Comparison of ENCODE assay signal across 8 cellular contexts in genomic region chr9:133114451-133114885, GRCh38. TPM values are rescaled to one million over a fixed set of nuclear protein-coding genes. Genes with fewer than 3 reads are reported as not detected.
DNase-seq lines count a peak whose midpoint lies in the region; ATAC-seq and TF ChIP-seq lines count a peak whose summit lies in the region.

No MANE protein-coding gene starts in this region.

- H3K27me3 Mint-ChIP-seq in activated CD4-positive, alpha-beta T cell treated with anti-CD3 and anti-CD28 coated beads, Interleukin-2, amount 10 ng/mL, durations not matched to agents 7 days and 5 days: no peaks in the 10 kb centered on the region
- no peaks in the 10 kb centered on the region for H3K27me3 Mint-ChIP-seq in activated T-helper 1 cell treated with anti-CD3 and anti-CD28 coated beads, Interleukin-12 subunit alpha, Interleukin-12 subunit beta, Interleukin-2, Interleukin-4 antibody, amounts not matched to agents 30 ng/mL and 10 ng/mL and 1 ng/mL, durations not matched to agents 14 hours and 24 hours and 36 hours (ENCODE audit: insufficient read depth)

- H3K36me3 ChIP-seq in thoracic aorta: peaks cover 8% of the 10 kb centered on the region

- H3K36me3 Mint-ChIP-seq in activated CD4-positive, alpha-beta T cell treated with anti-CD3 and anti-CD28 coated beads, Interleukin-2, amount 10 ng/mL, durations not matched to agents 7 days and 5 days (ENCODE audit: low read depth): peaks cover 11% of the 10 kb centered on the region
- H3K36me3 Mint-ChIP-seq in activated T-helper 1 cell treated with anti-CD3 and anti-CD28 coated beads, Interleukin-12 subunit alpha, Interleukin-12 subunit beta, Interleukin-2, Interleukin-4 antibody, amounts not matched to agents 30 ng/mL and 10 ng/mL and 1 ng/mL, durations not matched to agents 14 hours and 24 hours and 36 hours (ENCODE audit: low read depth): peaks cover 13% of the 10 kb centered on the region

- no peaks in the 10 kb centered on the region for H3K9me3 ChIP-seq in thoracic aorta

- peak overlapping the region; percentile 22 to 54 for H3K27ac ChIP-seq in thoracic aorta

- no peak overlapping the region for H3K4me3 Mint-ChIP-seq in activated CD4-positive, alpha-beta T cell treated with anti-CD3 and anti-CD28 coated beads, Interleukin-2, amount 10 ng/mL, durations not matched to agents 7 days and 5 days
- peak overlapping the region; percentile 33 for H3K4me3 Mint-ChIP-seq in activated T-helper 1 cell treated with anti-CD3 and anti-CD28 coated beads, Interleukin-12 subunit alpha, Interleukin-12 subunit beta, Interleukin-2, Interleukin-4 antibody, amounts not matched to agents 30 ng/mL and 10 ng/mL and 1 ng/mL, durations not matched to agents 14 hours and 24 hours and 36 hours

- intact Hi-C loops in activated T-helper 1 cell treated with anti-CD3 and anti-CD28 coated beads, Interleukin-12 subunit alpha, Interleukin-12 subunit beta, Interleukin-2, Interleukin-4 antibody, amounts not matched to agents 30 ng/mL and 10 ng/mL and 1 ng/mL, durations not matched to agents 14 hours and 24 hours and 36 hours (cut with micrococcal nuclease): no loop called here

- peak overlapping the region; percentile 25 for H3K27ac Mint-ChIP-seq in activated CD4-positive, alpha-beta T cell treated with anti-CD3 and anti-CD28 coated beads, Interleukin-2, amount 10 ng/mL, durations not matched to agents 7 days and 5 days
- peak overlapping the region; percentile 95 for H3K27ac Mint-ChIP-seq in activated T-helper 1 cell treated with anti-CD3 and anti-CD28 coated beads, Interleukin-12 subunit alpha, Interleukin-12 subunit beta, Interleukin-2, Interleukin-4 antibody, amounts not matched to agents 30 ng/mL and 10 ng/mL and 1 ng/mL, durations not matched to agents 14 hours and 24 hours and 36 hours

- CTCF ChIA-PET in activated CD4-positive, alpha-beta T cell treated with anti-CD3 and anti-CD28 coated beads, Interleukin-2, amount 10 ng/mL, durations not matched to agents 7 days and 5 days (lab: Charles Lee): interaction anchor here (0.6 to 4.8 kb wide), 5 partner anchors 8 to 401 kb away, joined by 3 to 25 read pairs (median 8); no protein-coding TSS in a partner anchor

- peaks cover 57% of the 10 kb centered on the region for H3K4me1 Mint-ChIP-seq in activated CD4-positive, alpha-beta T cell treated with anti-CD3 and anti-CD28 coated beads, Interleukin-2, amount 10 ng/mL, durations not matched to agents 7 days and 5 days
- H3K4me1 Mint-ChIP-seq in activated T-helper 1 cell treated with anti-CD3 and anti-CD28 coated beads, Interleukin-12 subunit alpha, Interleukin-12 subunit beta, Interleukin-2, Interleukin-4 antibody, amounts not matched to agents 30 ng/mL and 10 ng/mL and 1 ng/mL, durations not matched to agents 14 hours and 24 hours and 36 hours (ENCODE audit: low read depth): peaks cover 60% of the 10 kb centered on the region

- peaks cover 31 to 55% of the 10 kb centered on the region in 2 donors for H3K4me1 ChIP-seq in thoracic aorta (ENCODE audit: control insufficient read depth in 1 of 2, low read depth in 2 of 2)

- no peak for DNase-seq in activated CD4-positive, alpha-beta T cell treated with anti-CD3 and anti-CD28 coated beads, Interleukin-2, amount 10 ng/mL, durations not matched to agents 7 days and 5 days
- DNase-seq in activated CD4-positive, alpha-beta T cell treated with anti-CD3 and anti-CD28 coated beads for 4 hours: no peak
- DNase-seq in activated T-helper 1 cell treated with anti-CD3 and anti-CD28 coated beads, Interleukin-12 subunit alpha, Interleukin-12 subunit beta, Interleukin-2, Interleukin-4 antibody, amounts not matched to agents 30 ng/mL and 10 ng/mL and 1 ng/mL, durations not matched to agents 14 hours and 24 hours and 36 hours (ENCODE audit: low spot score): no peak
- peak; percentile 37 for DNase-seq in left kidney (ENCODE audit: low read depth, low spot score)
- DNase-seq in thoracic aorta (ENCODE audit: low spot score): no peak
- no peak for DNase-seq in NCI-H1048 (lab: John Stamatoyannopoulos, UW)

- no peaks in the 10 kb centered on the region for H3K27me3 ChIP-seq in thoracic aorta (replicated peaks; ENCODE audit: insufficient read depth)

- POLR2A ChIA-PET in activated CD4-positive, alpha-beta T cell treated with anti-CD3 and anti-CD28 coated beads, Interleukin-2, amount 10 ng/mL, durations not matched to agents 7 days and 5 days (lab: Charles Lee): no interaction called here

- no peaks in the 10 kb centered on the region for H3K9me3 Mint-ChIP-seq in activated CD4-positive, alpha-beta T cell treated with anti-CD3 and anti-CD28 coated beads, Interleukin-2, amount 10 ng/mL, durations not matched to agents 7 days and 5 days
- no peaks in the 10 kb centered on the region for H3K9me3 Mint-ChIP-seq in activated T-helper 1 cell treated with anti-CD3 and anti-CD28 coated beads, Interleukin-12 subunit alpha, Interleukin-12 subunit beta, Interleukin-2, Interleukin-4 antibody, amounts not matched to agents 30 ng/mL and 10 ng/mL and 1 ng/mL, durations not matched to agents 14 hours and 24 hours and 36 hours

- peak overlapping the region; percentile 9 for H3K4me3 ChIP-seq in thoracic aorta

- ATAC-seq in thoracic aorta (ENCODE audit: insufficient number of reproducible peaks, low FRiP score, low read depth) (no peak), HG02840 (IDR thresholded peaks at IDR 0.05; ENCODE audit: low FRiP score, unreplicated experiment) (no peak), HG03521 (IDR thresholded peaks at IDR 0.05; ENCODE audit: unreplicated experiment) (no peak)

- TF ChIP-seq CTCF in thoracic aorta (IDR thresholded peaks at IDR 0.05): no peak

RNA-seq across cellular contexts. Expression of gene RALGDS, which starts 6.6 kb away (rescaled TPM):
- total RNA-seq in activated CD4-positive, alpha-beta T cell treated with anti-CD3 and anti-CD28 coated beads, Interleukin-2, amount 10 ng/mL, durations not matched to agents 7 days and 5 days: 10 to 100 TPM; 79.1 to 92.3 TPM
- total RNA-seq in activated T-helper 1 cell treated with anti-CD3 and anti-CD28 coated beads, Interleukin-12 subunit alpha, Interleukin-12 subunit beta, Interleukin-2, Interleukin-4 antibody, amounts not matched to agents 30 ng/mL and 10 ng/mL and 1 ng/mL, durations not matched to agents 14 hours and 24 hours and 36 hours: 88.7 and 94.4 TPM in 2 replicates
- 10 to 100 TPM; 30.3 to 98.8 TPM for total RNA-seq in thoracic aorta

RNA-seq across cellular contexts. Expression of gene GBGT1, which starts 49.2 kb away (rescaled TPM):
- total RNA-seq in activated CD4-positive, alpha-beta T cell treated with anti-CD3 and anti-CD28 coated beads, Interleukin-2, amount 10 ng/mL, durations not matched to agents 7 days and 5 days: 1 to 10 TPM; 2.4 to 2.7 TPM
- total RNA-seq in activated T-helper 1 cell treated with anti-CD3 and anti-CD28 coated beads, Interleukin-12 subunit alpha, Interleukin-12 subunit beta, Interleukin-2, Interleukin-4 antibody, amounts not matched to agents 30 ng/mL and 10 ng/mL and 1 ng/mL, durations not matched to agents 14 hours and 24 hours and 36 hours: 8.6 and 9.4 TPM in 2 replicates
- total RNA-seq in thoracic aorta: 10 to 100 TPM; 45.5 to 46.8 TPM

RNA-seq across cellular contexts. Expression of gene CEL, which starts 52.7 kb away (rescaled TPM):
- 1 to 10 TPM; 2.8 to 3.5 TPM for total RNA-seq in activated CD4-positive, alpha-beta T cell treated with anti-CD3 and anti-CD28 coated beads, Interleukin-2, amount 10 ng/mL, durations not matched to agents 7 days and 5 days
- total RNA-seq in activated T-helper 1 cell treated with anti-CD3 and anti-CD28 coated beads, Interleukin-12 subunit alpha, Interleukin-12 subunit beta, Interleukin-2, Interleukin-4 antibody, amounts not matched to agents 30 ng/mL and 10 ng/mL and 1 ng/mL, durations not matched to agents 14 hours and 24 hours and 36 hours: 1.8 and 2.0 TPM in 2 replicates
- total RNA-seq in thoracic aorta: 1 to 10 TPM in 1 of 2 donors, under 1 TPM in 1; 0.78 to 5.3 TPM
